Comparison of ENCODE assay signal across 9 cellular contexts in the genomic region with DNA sequence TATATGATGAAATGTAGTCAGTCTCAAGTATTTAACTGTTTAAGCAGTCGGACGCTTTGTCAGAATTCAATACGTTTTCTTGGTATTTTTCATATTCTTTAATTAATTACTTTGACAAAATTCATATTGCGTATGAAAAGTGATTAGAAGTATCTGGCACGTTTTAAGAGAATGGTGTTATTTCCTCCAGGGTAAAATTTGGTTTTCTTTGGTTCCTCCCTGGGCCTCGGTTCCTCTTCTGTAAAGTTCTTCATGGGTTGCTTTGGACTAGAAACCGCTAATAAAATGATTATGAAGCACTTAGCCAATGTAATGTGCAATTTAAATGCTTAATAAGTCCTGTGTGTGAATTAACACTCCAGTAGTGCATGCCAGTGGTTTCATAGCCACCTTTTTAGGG. TPM values are rescaled to one million over a fixed set of nuclear protein-coding genes. Genes with fewer than 3 reads are reported as not detected.
DNase-seq lines count a peak whose midpoint lies in the region; ATAC-seq, FAIRE-seq and TF ChIP-seq lines count a peak whose summit lies in the region.
"Had no signal": no experiment of that assay in that cellular context is flagged by ENCODE, and none has a peak within 500 bp of the region (broad histone marks: within the 10 kb centered on the region; RNA-seq: fewer than 3 reads in every experiment).

No MANE protein-coding gene starts in this region.

- TF ChIP-seq CTCF in kidney (IDR thresholded peaks at IDR 0.05; ENCODE audit: borderline replicate concordance, extremely low read depth, insufficient read depth) (no peak), transverse colon (IDR thresholded peaks at IDR 0.05) (no peak)

- CTCF ChIA-PET in activated CD8-positive, alpha-beta T cell treated with anti-CD3 and anti-CD28 coated beads, Interleukin-2, amount 10 ng/mL, durations not matched to agents 7 days and 5 days (lab: Charles Lee) = interaction anchor here (0.9 to 8.3 kb wide), 9 partner anchors 11 to 197 kb away, joined by 3 to 93 read pairs (median 13); a partner anchor contains a TSS

- FAIRE-seq in kidney (lab: Jason Lieb, UNC) = no peak

- H3K27ac ChIP-seq in kidney (ENCODE audit: low read depth in 2 of 2, low read length in 2 of 2) (no peak overlapping the region), transverse colon (peak overlapping the region; percentile 92 to 96 (median 94))

- peaks cover 5% of the 10 kb centered on the region in 2 donors for H3K36me3 Mint-ChIP-seq in activated T-cell treated with anti-CD3 and anti-CD28 coated beads, Interleukin-2, amount 50 U/mL, for 72 hours (ENCODE audit: insufficient read depth in 2 of 2)
- peaks cover 12% of the 10 kb centered on the region for H3K36me3 Mint-ChIP-seq in activated CD8-positive, alpha-beta T cell treated with anti-CD3 and anti-CD28 coated beads, Interleukin-2, amount 10 ng/mL, durations not matched to agents 7 days and 5 days (ENCODE audit: low read depth)

- no peak for DNase-seq in activated T-cell treated with anti-CD3 and anti-CD28 coated beads, Interleukin-2, amount 50 U/mL, for 72 hours
- DNase-seq in activated T-cell treated with anti-CD3 and anti-CD28 coated beads, Interleukin-2, amount 50 U/mL, for 1 hour = no peak
- no peak for DNase-seq in activated CD8-positive, alpha-beta T cell treated with anti-CD3 and anti-CD28 coated beads, Interleukin-2, amount 10 ng/mL, durations not matched to agents 7 days and 5 days
- DNase-seq in kidney = no peak
- DNase-seq in transverse colon = no peak
- DNase-seq in iPS-NIHi7 (ENCODE audit: extremely low spot score) = no peak
- no peak for DNase-seq in NCI-H2029 (lab: John Stamatoyannopoulos, UW)
- DNase-seq: stimulated activated naive CD4-positive, alpha-beta T cell treated with Interleukin-2 at 50 U/mL for 16 hours had no signal

- WGBS in transverse colon (ENCODE audit: low coverage in 1 of 2), 2 donors = 37 to 49% methylated on average over 7 of the region's 7 CpGs

- no peak for TF ChIP-seq EP300 in transverse colon (IDR thresholded peaks at IDR 0.05; ENCODE audit: low read depth)

- no peaks in the 10 kb centered on the region for H3K27me3 ChIP-seq in transverse colon

- no peak for TF ChIP-seq POLR2A in transverse colon (IDR thresholded peaks at IDR 0.05)

- intact Hi-C loops in kidney (cut with DNase I) (no loop called here), transverse colon (cut with DNase I; ENCODE audit: low total_unique reads) (loop anchor here (5.0 kb wide), 1 partner anchor 115 kb away; no protein-coding TSS in a partner anchor)

- no peaks in the 10 kb centered on the region for H3K36me3 ChIP-seq in kidney (ENCODE audit: control insufficient read depth in 1 of 2, insufficient read depth in 2 of 2, low read length in 2 of 2)
- H3K36me3 ChIP-seq in transverse colon = no peaks in the 10 kb centered on the region

- ATAC-seq in activated T-cell treated with anti-CD3 and anti-CD28 coated beads, Interleukin-2, amount 50 U/mL, for 72 hours (replicated peaks in 1 of 2) = no peak
- no peak for ATAC-seq in activated CD8-positive, alpha-beta T cell treated with anti-CD3 and anti-CD28 coated beads, Interleukin-2, amount 10 ng/mL, durations not matched to agents 7 days and 5 days
- ATAC-seq in HG03432 (IDR thresholded peaks at IDR 0.05; ENCODE audit: unreplicated experiment) = no peak

- peak overlapping the region; percentile 98 to 99 for H3K4me3 Mint-ChIP-seq in activated T-cell treated with anti-CD3 and anti-CD28 coated beads, Interleukin-2, amount 50 U/mL, for 72 hours
- H3K4me3 Mint-ChIP-seq in activated CD8-positive, alpha-beta T cell treated with anti-CD3 and anti-CD28 coated beads, Interleukin-2, amount 10 ng/mL, durations not matched to agents 7 days and 5 days = peak overlapping the region; percentile 99

- H3K9me3 Mint-ChIP-seq in activated T-cell treated with anti-CD3 and anti-CD28 coated beads, Interleukin-2, amount 50 U/mL, for 72 hours = no peaks in the 10 kb centered on the region
- H3K9me3 Mint-ChIP-seq in activated CD8-positive, alpha-beta T cell treated with anti-CD3 and anti-CD28 coated beads, Interleukin-2, amount 10 ng/mL, durations not matched to agents 7 days and 5 days (ENCODE audit: insufficient read depth) = no peaks in the 10 kb centered on the region

- H3K4me3 ChIP-seq in kidney (ENCODE audit: low read length in 2 of 2) = peak overlapping the region; percentile 64 to 93
- H3K4me3 ChIP-seq in transverse colon = peak overlapping the region in 2 of 4 donors; percentile 61 to 85

- H3K4me1 ChIP-seq in kidney (ENCODE audit: control insufficient read depth in 1 of 2, insufficient read depth in 1 of 2, low read depth in 1 of 2, low read length in 2 of 2) (peaks cover 0 to 5% of the 10 kb centered on the region in 2 donors), transverse colon (peaks cover 2 to 26% (median 11%) of the 10 kb centered on the region in 4 donors)

- no peaks in the 10 kb centered on the region for H3K27me3 Mint-ChIP-seq in activated T-cell treated with anti-CD3 and anti-CD28 coated beads, Interleukin-2, amount 50 U/mL, for 72 hours (ENCODE audit: low read depth)
- no peaks in the 10 kb centered on the region for H3K27me3 Mint-ChIP-seq in activated CD8-positive, alpha-beta T cell treated with anti-CD3 and anti-CD28 coated beads, Interleukin-2, amount 10 ng/mL, durations not matched to agents 7 days and 5 days (ENCODE audit: low read depth)

- POLR2A ChIA-PET in activated CD8-positive, alpha-beta T cell treated with anti-CD3 and anti-CD28 coated beads, Interleukin-2, amount 10 ng/mL, durations not matched to agents 7 days and 5 days (lab: Charles Lee) = interaction anchor here (0.9 to 2.4 kb wide), 4 partner anchors 39 to 115 kb away, joined by 3 to 10 read pairs (median 4); no protein-coding TSS in a partner anchor

- H3K9me3 ChIP-seq in kidney (ENCODE audit: control insufficient read depth in 1 of 2, low read length in 2 of 2) = no peaks in the 10 kb centered on the region
- no peaks in the 10 kb centered on the region for H3K9me3 ChIP-seq in transverse colon

- H3K27ac Mint-ChIP-seq in activated T-cell treated with anti-CD3 and anti-CD28 coated beads, Interleukin-2, amount 50 U/mL, for 72 hours = peak overlapping the region; percentile 93
- no peak overlapping the region for H3K27ac Mint-ChIP-seq in activated CD8-positive, alpha-beta T cell treated with anti-CD3 and anti-CD28 coated beads, Interleukin-2, amount 10 ng/mL, durations not matched to agents 7 days and 5 days

- no peak overlapping the region for H3K9ac ChIP-seq in kidney (ENCODE audit: low read length in 2 of 2)

- H3K4me1 Mint-ChIP-seq in activated T-cell treated with anti-CD3 and anti-CD28 coated beads, Interleukin-2, amount 50 U/mL, for 72 hours (ENCODE audit: low read depth) = peaks cover 39% of the 10 kb centered on the region
- peaks cover 28% of the 10 kb centered on the region for H3K4me1 Mint-ChIP-seq in activated CD8-positive, alpha-beta T cell treated with anti-CD3 and anti-CD28 coated beads, Interleukin-2, amount 10 ng/mL, durations not matched to agents 7 days and 5 days (ENCODE audit: low read depth)

- in situ Hi-C loops in transverse colon (cut with MboI; ENCODE audit: low pct_ligation_motif_present in 1 of 4, low pct_unique_long_range_greater_than_20kb in 1 of 4, low sequenced_read_pairs in 3 of 4) = no loop called here

RNA-seq across cellular contexts. Expression of a gene that starts 1.5 kb away (rescaled TPM):
- total RNA-seq in activated T-cell treated with anti-CD3 and anti-CD28 coated beads, Interleukin-2, amount 50 U/mL, for 72 hours = 10 to 100 TPM; 45.4 to 52.7 TPM
- 10 to 100 TPM; 43.6 to 43.7 TPM for total RNA-seq in activated CD8-positive, alpha-beta T cell treated with anti-CD3 and anti-CD28 coated beads, Interleukin-2, amount 10 ng/mL, durations not matched to agents 7 days and 5 days
- total RNA-seq in kidney (20.6 TPM), transverse colon (10 to 100 TPM in 3 of 4 donors, 1 to 10 TPM in 1; 6.8 to 18.7 (median 12.4) TPM)
- 2.0 TPM for polyA plus RNA-seq in kidney (ENCODE audit: insufficient read depth, low read depth, low replicate concordance)

RNA-seq across cellular contexts. Expression of a gene that starts 22.3 kb away (rescaled TPM):
- total RNA-seq in activated T-cell treated with anti-CD3 and anti-CD28 coated beads, Interleukin-2, amount 50 U/mL, for 72 hours = 1 to 10 TPM in 1 of 2 donors, under 1 TPM in 1; 0.76 to 1.1 TPM
- total RNA-seq in activated CD8-positive, alpha-beta T cell treated with anti-CD3 and anti-CD28 coated beads, Interleukin-2, amount 10 ng/mL, durations not matched to agents 7 days and 5 days = under 1 TPM; 0.18 to 0.63 TPM
- total RNA-seq in kidney (3.5 TPM), transverse colon (100 to 1,000 TPM in 2 of 4 donors, 10 to 100 TPM in 2; 75.2 to 248 (median 111) TPM)
- 47.9 TPM for polyA plus RNA-seq in kidney (ENCODE audit: insufficient read depth, low read depth, low replicate concordance)

RNA-seq across cellular contexts. Expression of a gene that starts 39.1 kb away (rescaled TPM):
- 10 to 100 TPM; 19.3 to 26.7 TPM for total RNA-seq in activated T-cell treated with anti-CD3 and anti-CD28 coated beads, Interleukin-2, amount 50 U/mL, for 72 hours
- 10 to 100 TPM; 24.6 to 24.8 TPM for total RNA-seq in activated CD8-positive, alpha-beta T cell treated with anti-CD3 and anti-CD28 coated beads, Interleukin-2, amount 10 ng/mL, durations not matched to agents 7 days and 5 days
- total RNA-seq in kidney (21.2 TPM), transverse colon (10 to 100 TPM; 16.4 to 30.1 (median 18.2) TPM)
- 11.9 TPM for polyA plus RNA-seq in kidney (ENCODE audit: insufficient read depth, low read depth, low replicate concordance)

RNA-seq across cellular contexts. Expression of a gene that starts 58.8 kb away (rescaled TPM):
- under 1 TPM; 0.09 to 0.24 TPM for total RNA-seq in activated T-cell treated with anti-CD3 and anti-CD28 coated beads, Interleukin-2, amount 50 U/mL, for 72 hours
- total RNA-seq in activated CD8-positive, alpha-beta T cell treated with anti-CD3 and anti-CD28 coated beads, Interleukin-2, amount 10 ng/mL, durations not matched to agents 7 days and 5 days = under 1 TPM in 1 of 2 experiments, not detected in 1; 0.18 TPM
- 0.25 TPM for total RNA-seq in kidney
- 0.52 TPM for polyA plus RNA-seq in kidney (ENCODE audit: insufficient read depth, low read depth, low replicate concordance)
- total RNA-seq in transverse colon = under 1 TPM in 1 of 4 donors, not detected in 3; 0.14 TPM

Comparison
In these comparisons a context has a peak if more than half of its experiments do, and no peak if none do; other contexts are left out.
1. H3K27ac ChIP-seq: peak in transverse colon (4 of 4); none in kidney (0 of 2).
2. RNA of a gene that starts 22.3 kb away (total RNA-seq): 75.2 to 248 TPM in transverse colon; 3.5 TPM in kidney (single experiment), 0.76 to 1.1 TPM in activated T-cell treated with anti-CD3 and anti-CD28 coated beads, Interleukin-2, amount 50 U/mL, for 72 hours and 0.18 to 0.63 TPM in activated CD8-positive, alpha-beta T cell treated with anti-CD3 and anti-CD28 coated beads, Interleukin-2, amount 10 ng/mL, durations not matched to agents 7 days and 5 days; every median in the first group is over 10 times any median in the second.